Comparison of ENCODE assay signal across 1 cellular context in genomic region chr6:154593122-154593521, GRCh38.
TF ChIP-seq lines count a peak whose summit lies in the region.

No MANE protein-coding gene starts in this region.

TF ChIP-seq in GM23338, 12 proteins besides CTCF, POLR2A, EP300 and RAD21 (continued from another document):
- no peak for TF ChIP-seq ZNF462 (CRISPR knock-in tag; IDR thresholded peaks at IDR 0.05)
- no peak for TF ChIP-seq ZNF114 (CRISPR knock-in tag; IDR thresholded peaks at IDR 0.05)
- TF ChIP-seq POLR2AphosphoS5 (IDR thresholded peaks at IDR 0.05; ENCODE audit: low read depth), result no peak
- no peak for TF ChIP-seq JUNB (IDR thresholded peaks at IDR 0.05; ENCODE audit: unreplicated experiment)
- TF ChIP-seq ZNF331 (CRISPR knock-in tag; IDR thresholded peaks at IDR 0.05; ENCODE audit: low read depth), result no peak
- TF ChIP-seq EZH2 (IDR thresholded peaks at IDR 0.05; ENCODE audit: low read depth, unreplicated experiment), result no peak
- TF ChIP-seq STAT1 (IDR thresholded peaks at IDR 0.05; ENCODE audit: unreplicated experiment), result no peak
- TF ChIP-seq ETS1 (IDR thresholded peaks at IDR 0.05), result no peak
- TF ChIP-seq REST (IDR thresholded peaks at IDR 0.05; ENCODE audit: unreplicated experiment), result no peak
